ENCODE assay signal across 37 cellular contexts in the genomic region with DNA sequence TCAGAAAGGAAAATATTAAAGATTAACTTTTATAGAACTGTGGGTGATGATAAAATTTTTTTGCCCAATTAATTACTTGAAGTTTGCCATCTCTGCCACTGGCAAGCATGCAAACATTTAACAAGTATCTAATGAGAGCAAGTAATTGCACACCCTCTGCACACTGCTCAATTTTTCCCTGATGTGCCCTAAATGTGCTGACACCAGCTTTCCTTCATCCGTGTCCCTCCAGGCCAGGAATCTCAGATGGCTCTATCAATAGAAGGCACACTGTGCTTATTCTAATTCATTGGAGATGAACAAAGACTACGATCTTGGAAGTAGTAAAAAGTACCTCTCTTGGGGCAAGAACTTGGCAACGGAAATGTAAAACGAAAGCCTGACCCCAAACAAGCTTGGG.
"Had no signal": no experiment of that assay in that cellular context is flagged by ENCODE, and none has a peak within 500 bp of the region (broad histone marks: within the 10 kb centered on the region; RNA-seq: fewer than 3 reads in every experiment).

No MANE protein-coding gene starts in this region.

- H3K27me3 ChIP-seq: adrenal gland, cardiac muscle cell had no signal

- H3K27ac ChIP-seq: adrenal gland, cardiac muscle cell, VCaP had no signal

- H3K9me3 Mint-ChIP-seq: activated CD4-positive, alpha-beta T cell treated with anti-CD3 and anti-CD28 coated beads, Interleukin-2, amount 10 ng/mL, durations not matched to agents 24 days and 14 days; activated CD8-positive, alpha-beta T cell treated with anti-CD3 and anti-CD28 coated beads for 36 hours; activated naive CD4-positive, alpha-beta T cell treated with anti-CD3 and anti-CD28 coated beads for 36 hours; activated naive CD8-positive, alpha-beta T cell treated with anti-CD3 and anti-CD28 coated beads for 36 hours; activated T-cell treated with anti-CD3 and anti-CD28 coated beads, Interleukin-2, amount 50 U/mL, for 4 hours; activated T-helper 1 cell treated with anti-CD3 and anti-CD28 coated beads, Interleukin-12 subunit alpha, Interleukin-12 subunit beta, Interleukin-2, Interleukin-4 antibody, amounts not matched to agents 30 ng/mL and 10 ng/mL and 1 ng/mL, durations not matched to agents 14 hours and 24 hours and 36 hours; activated T-helper 17 cell treated with anti-CD3 and anti-CD28 coated beads, Interleukin-2, amount 50 U/mL, for 72 hours; brain had no signal

- H3K4me3 Mint-ChIP-seq: activated B cell treated with CpG ODN at 0.5 μM for 24 hours; activated CD4-positive, alpha-beta memory T cell treated with anti-CD3 and anti-CD28 coated beads for 36 hours; activated CD4-positive, alpha-beta T cell treated with anti-CD3 and anti-CD28 coated beads, Interleukin-2, amount 10 ng/mL, durations not matched to agents 24 days and 14 days; activated CD8-positive, alpha-beta T cell treated with anti-CD3 and anti-CD28 coated beads for 36 hours; activated naive CD4-positive, alpha-beta T cell treated with anti-CD3 and anti-CD28 coated beads for 36 hours; activated naive CD8-positive, alpha-beta T cell treated with anti-CD3 and anti-CD28 coated beads for 36 hours; activated T-cell treated with anti-CD3 and anti-CD28 coated beads, Interleukin-2, amount 50 U/mL, for 4 hours; activated T-cell treated with anti-CD3 and anti-CD28 coated beads, Interleukin-2, amount 50 U/mL, for 72 hours; activated T-helper 1 cell treated with anti-CD3 and anti-CD28 coated beads, Interleukin-12 subunit alpha, Interleukin-12 subunit beta, Interleukin-2, Interleukin-4 antibody, amounts not matched to agents 30 ng/mL and 10 ng/mL and 1 ng/mL, durations not matched to agents 14 hours and 24 hours and 36 hours; activated T-helper 17 cell treated with anti-CD3 and anti-CD28 coated beads, Interleukin-2, amount 50 U/mL, for 72 hours; brain; central memory CD8-positive, alpha-beta T cell; T-cell; T-helper 17 cell had no signal

- H3K4me1 ChIP-seq: adrenal gland had no signal

- H3K4me3 ChIP-seq: adrenal gland, cardiac muscle cell had no signal

- DNase-seq: activated B cell treated with CpG ODN at 0.5 μM for 24 hours; activated CD4-positive, alpha-beta memory T cell treated with anti-CD3 and anti-CD28 coated beads for 36 hours; activated CD4-positive, alpha-beta T cell treated with anti-CD3 and anti-CD28 coated beads for 4 hours; activated CD4-positive, alpha-beta T cell treated with anti-CD3 and anti-CD28 coated beads, Interleukin-2, amount 10 ng/mL, durations not matched to agents 24 days and 14 days; activated CD4-positive, alpha-beta T cell treated with anti-CD3 and anti-CD28 coated beads, Interleukin-2, amount 50 U/mL, for 1 hour; activated CD4-positive, alpha-beta T cell treated with anti-CD3 and anti-CD28 coated beads, Interleukin-2, amount 50 U/mL, for 4 hours; activated CD4-positive, CD25-positive, alpha-beta regulatory T cell treated with anti-CD3 and anti-CD28 coated beads, Interleukin-2, amount 50 U/mL, for 72 hours; activated CD8-positive, alpha-beta memory T cell treated with anti-CD3 and anti-CD28 coated beads, Interleukin-2, amount 50 U/mL, for 4 hours; activated CD8-positive, alpha-beta T cell treated with anti-CD3 and anti-CD28 coated beads for 36 hours; activated effector memory CD4-positive, alpha-beta T cell treated with anti-CD3 and anti-CD28 coated beads, Interleukin-2, amount 50 U/mL, for 16 hours; activated gamma-delta T cell treated with Interleukin-2 at 50 U/mL for 16 hours; activated naive CD4-positive, alpha-beta T cell; activated naive CD4-positive, alpha-beta T cell treated with anti-CD3 and anti-CD28 coated beads for 36 hours; activated naive CD4-positive, alpha-beta T cell treated with anti-CD3 and anti-CD28 coated beads, Interleukin-2, amount 50 U/mL, for 16 hours; activated naive CD8-positive, alpha-beta T cell treated with anti-CD3 and anti-CD28 coated beads for 36 hours; activated T-cell treated with anti-CD3 and anti-CD28 coated beads for 4 hours; activated T-cell treated with anti-CD3 and anti-CD28 coated beads, Interleukin-2, amount 50 U/mL, for 1 hour; activated T-cell treated with anti-CD3 and anti-CD28 coated beads, Interleukin-2, amount 50 U/mL, for 4 hours; activated T-cell treated with anti-CD3 and anti-CD28 coated beads, Interleukin-2, amount 50 U/mL, for 72 hours; adrenal gland; amniotic stem cell; aorta; caudate nucleus; cerebellar nuclear complex; T-cell; T-helper 17 cell; T1000 had no signal

- ATAC-seq: activated CD8-positive, alpha-beta T cell treated with anti-CD3 and anti-CD28 coated beads for 36 hours; activated naive CD4-positive, alpha-beta T cell treated with anti-CD3 and anti-CD28 coated beads, Interleukin-2, amount 50 U/mL, for 72 hours; activated T-cell treated with anti-CD3 and anti-CD28 coated beads, Interleukin-2, amount 50 U/mL, for 4 hours; activated T-cell treated with anti-CD3 and anti-CD28 coated beads, Interleukin-2, amount 50 U/mL, for 72 hours; activated T-helper 17 cell treated with anti-CD3 and anti-CD28 coated beads, Interleukin-2, amount 50 U/mL, for 72 hours; T-cell; T-helper 17 cell had no signal

- H3K36me3 ChIP-seq: adrenal gland, cardiac muscle cell had no signal

- H3K9me3 ChIP-seq: adrenal gland had no signal

- H3K27ac Mint-ChIP-seq: activated B cell treated with CpG ODN at 0.5 μM for 24 hours; activated CD4-positive, alpha-beta memory T cell treated with anti-CD3 and anti-CD28 coated beads for 36 hours; activated CD4-positive, alpha-beta T cell treated with anti-CD3 and anti-CD28 coated beads, Interleukin-2, amount 10 ng/mL, durations not matched to agents 24 days and 14 days; activated CD8-positive, alpha-beta T cell treated with anti-CD3 and anti-CD28 coated beads for 36 hours; activated naive CD4-positive, alpha-beta T cell treated with anti-CD3 and anti-CD28 coated beads for 36 hours; activated naive CD4-positive, alpha-beta T cell treated with anti-CD3 and anti-CD28 coated beads, Interleukin-2, amount 50 U/mL, for 72 hours; activated naive CD8-positive, alpha-beta T cell treated with anti-CD3 and anti-CD28 coated beads for 36 hours; activated T-cell treated with anti-CD3 and anti-CD28 coated beads, Interleukin-2, amount 50 U/mL, for 72 hours; activated T-helper 1 cell treated with anti-CD3 and anti-CD28 coated beads, Interleukin-12 subunit alpha, Interleukin-12 subunit beta, Interleukin-2, Interleukin-4 antibody, amounts not matched to agents 30 ng/mL and 10 ng/mL and 1 ng/mL, durations not matched to agents 14 hours and 24 hours and 36 hours; activated T-helper 17 cell treated with anti-CD3 and anti-CD28 coated beads, Interleukin-2, amount 50 U/mL, for 72 hours; brain; T-cell; T-helper 17 cell had no signal

- H3K36me3 Mint-ChIP-seq: activated CD4-positive, alpha-beta memory T cell treated with anti-CD3 and anti-CD28 coated beads for 36 hours; activated naive CD4-positive, alpha-beta T cell treated with anti-CD3 and anti-CD28 coated beads, Interleukin-2, amount 50 U/mL, for 72 hours; activated naive CD8-positive, alpha-beta T cell treated with anti-CD3 and anti-CD28 coated beads for 36 hours; brain; T-cell had no signal

- FAIRE-seq: astrocyte, bronchial epithelial cell, TTC549 had no signal

- H3K4me1 Mint-ChIP-seq: activated B cell treated with CpG ODN at 0.5 μM for 24 hours; activated CD4-positive, alpha-beta T cell treated with anti-CD3 and anti-CD28 coated beads, Interleukin-2, amount 10 ng/mL, durations not matched to agents 24 days and 14 days; activated naive CD8-positive, alpha-beta T cell treated with anti-CD3 and anti-CD28 coated beads for 36 hours; activated T-helper 17 cell treated with anti-CD3 and anti-CD28 coated beads, Interleukin-2, amount 50 U/mL, for 72 hours; central memory CD8-positive, alpha-beta T cell; T-cell; T-helper 17 cell had no signal
